Comparison of ENCODE assay signal across 8 cellular contexts in the genomic region with DNA sequence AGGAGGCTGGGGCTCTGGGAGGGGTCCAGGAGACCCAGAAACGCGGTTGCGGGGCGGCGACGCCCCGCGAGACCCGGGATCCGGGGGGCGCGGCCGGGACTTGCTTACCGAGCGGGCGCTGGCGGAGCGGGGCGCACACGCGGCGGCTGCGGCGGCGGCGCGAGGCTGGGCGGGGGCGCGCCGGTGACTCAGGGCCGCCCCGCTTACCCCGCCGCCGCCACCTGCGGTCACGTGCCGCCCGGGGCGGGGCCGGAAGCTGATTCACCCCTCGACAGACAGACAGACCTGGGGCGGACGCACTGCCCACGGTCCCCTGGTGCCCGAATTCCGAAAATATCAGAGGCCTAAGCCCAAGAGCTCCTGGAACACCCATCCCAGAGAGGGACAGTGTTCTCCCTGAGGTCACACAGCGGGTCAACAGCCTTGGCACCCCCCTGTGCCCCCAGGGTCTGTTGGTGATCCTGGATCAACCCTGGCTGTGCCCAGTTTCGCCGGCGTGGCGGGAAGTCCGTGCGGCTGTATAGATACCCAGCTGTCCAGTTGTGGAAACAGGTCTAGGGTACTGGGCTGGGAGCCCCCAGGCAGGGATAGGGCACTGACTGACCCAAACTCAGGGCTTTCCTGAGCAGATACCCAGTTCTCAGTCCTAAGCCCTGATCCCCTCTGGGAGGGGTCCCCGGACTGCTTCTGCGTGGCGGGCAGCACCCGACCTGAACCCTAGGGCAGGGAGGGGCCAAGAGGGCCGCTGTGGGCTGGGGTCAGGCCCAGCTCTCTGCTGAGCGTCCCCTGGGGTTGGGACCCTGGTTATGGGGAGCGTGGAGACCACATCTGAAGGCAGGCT. TPM values are rescaled to one million over a fixed set of nuclear protein-coding genes. Genes with fewer than 3 reads are reported as not detected.
DNase-seq lines count a peak whose midpoint lies in the region; ATAC-seq lines count a peak whose summit lies in the region.

A gene with protein sequence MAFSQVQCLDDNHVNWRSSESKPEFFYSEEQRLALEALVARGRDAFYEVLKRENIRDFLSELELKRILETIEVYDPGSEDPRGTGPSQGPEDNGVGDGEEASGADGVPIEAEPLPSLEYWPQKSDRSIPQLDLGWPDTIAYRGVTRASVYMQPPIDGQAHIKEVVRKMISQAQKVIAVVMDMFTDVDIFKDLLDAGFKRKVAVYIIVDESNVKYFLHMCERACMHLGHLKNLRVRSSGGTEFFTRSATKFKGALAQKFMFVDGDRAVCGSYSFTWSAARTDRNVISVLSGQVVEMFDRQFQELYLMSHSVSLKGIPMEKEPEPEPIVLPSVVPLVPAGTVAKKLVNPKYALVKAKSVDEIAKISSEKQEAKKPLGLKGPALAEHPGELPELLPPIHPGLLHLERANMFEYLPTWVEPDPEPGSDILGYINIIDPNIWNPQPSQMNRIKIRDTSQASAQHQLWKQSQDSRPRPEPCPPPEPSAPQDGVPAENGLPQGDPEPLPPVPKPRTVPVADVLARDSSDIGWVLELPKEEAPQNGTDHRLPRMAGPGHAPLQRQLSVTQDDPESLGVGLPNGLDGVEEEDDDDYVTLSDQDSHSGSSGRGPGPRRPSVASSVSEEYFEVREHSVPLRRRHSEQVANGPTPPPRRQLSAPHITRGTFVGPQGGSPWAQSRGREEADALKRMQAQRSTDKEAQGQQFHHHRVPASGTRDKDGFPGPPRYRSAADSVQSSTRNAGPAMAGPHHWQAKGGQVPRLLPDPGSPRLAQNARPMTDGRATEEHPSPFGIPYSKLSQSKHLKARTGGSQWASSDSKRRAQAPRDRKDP (minus strand): TSS at position 164 of the 841 bp plus-strand sequence. CDS start 723 bp downstream, outside the sequence.

- no peaks in the 10 kb centered on the region for H3K27me3 ChIP-seq in endocrine pancreas (ENCODE audit: control insufficient read depth, insufficient read depth, low read length)

- H3K36me3 ChIP-seq in endocrine pancreas (ENCODE audit: control insufficient read depth, insufficient read depth, low read length), result no peaks in the 10 kb centered on the region

- peak; percentile 19 for DNase-seq in NCI-H2227 treated with DMSO at 0.1 percent for 48 hours (lab: John Stamatoyannopoulos, UW)
- DNase-seq in activated CD8-positive, alpha-beta memory T cell treated with anti-CD3 and anti-CD28 coated beads for 1 hour (ENCODE audit: extremely low read depth in 1 of 2, low read depth in 1 of 2), result peak; percentile 73 to 86
- DNase-seq in mucosa of gallbladder (ENCODE audit: low spot score), result peak; percentile 75
- DNase-seq in stimulated activated CD8-positive, alpha-beta memory T cell treated with anti-CD3 and anti-CD28 coated beads, Interleukin-7, amount 100 ng/mL, for 24 hours (ENCODE audit: low read depth), result peak; percentile 82
- DNase-seq in medulla oblongata (ENCODE audit: extremely low spot score), result no peak

- H3K4me3 ChIP-seq in endocrine pancreas (ENCODE audit: control insufficient read depth, insufficient read depth, low read length), result no peak within 1 kb of the TSS

- peak; percentile 87 for ATAC-seq in GM18498 (IDR thresholded peaks at IDR 0.05; ENCODE audit: unreplicated experiment)
- peak; percentile 79 for ATAC-seq in HG02678 (IDR thresholded peaks at IDR 0.05; ENCODE audit: unreplicated experiment)

- H3K9ac ChIP-seq in endocrine pancreas (ENCODE audit: control insufficient read depth, insufficient read depth, low read length), result peak within 1 kb of the TSS; percentile 84

- H3K4me1 ChIP-seq in endocrine pancreas (ENCODE audit: control insufficient read depth, insufficient read depth, low read length), result no peaks in the 10 kb centered on the region

- H3K9me3 ChIP-seq in endocrine pancreas (ENCODE audit: control insufficient read depth, low read length), result no peaks in the 10 kb centered on the region

RNA-seq across cellular contexts. Expression of the gene that starts here (rescaled TPM):
- 35.0 TPM for total RNA-seq in mucosa of gallbladder
